ENCODE assay signal across 1 cellular context in genomic region chr13:44388427-44388826, GRCh38.
TF ChIP-seq lines count a peak whose summit lies in the region.

No MANE protein-coding gene starts in this region.

TF ChIP-seq in GM23338, 12 proteins besides CTCF, POLR2A, EP300 and RAD21 (continued from another document):
- TF ChIP-seq NANOG (IDR thresholded peaks at IDR 0.05; ENCODE audit: borderline replicate concordance), result no peak
- TF ChIP-seq STAT1 (IDR thresholded peaks at IDR 0.05; ENCODE audit: unreplicated experiment), result no peak
- TF ChIP-seq ZNF331 (CRISPR knock-in tag; IDR thresholded peaks at IDR 0.05; ENCODE audit: low read depth), result no peak
- no peak for TF ChIP-seq EZH2 (IDR thresholded peaks at IDR 0.05; ENCODE audit: low read depth, unreplicated experiment)
- TF ChIP-seq ZNF462 (CRISPR knock-in tag; IDR thresholded peaks at IDR 0.05), result no peak
- TF ChIP-seq ZNF114 (CRISPR knock-in tag; IDR thresholded peaks at IDR 0.05), result no peak
- no peak for TF ChIP-seq REST (IDR thresholded peaks at IDR 0.05; ENCODE audit: unreplicated experiment)
- TF ChIP-seq CREB1 (CRISPR knock-in tag; IDR thresholded peaks at IDR 0.05; ENCODE audit: low read depth), result no peak
- no peak for TF ChIP-seq JUNB (IDR thresholded peaks at IDR 0.05; ENCODE audit: unreplicated experiment)
- TF ChIP-seq ETS1 (IDR thresholded peaks at IDR 0.05), result no peak
